Comparison of ENCODE assay signal across 10 cellular contexts in genomic region chr4:26028133-26028792, GRCh38.
DNase-seq lines count a peak whose midpoint lies in the region; TF ChIP-seq lines count a peak whose summit lies in the region.
"Had no signal": no experiment of that assay in that cellular context is flagged by ENCODE, and none has a peak within 500 bp of the region (broad histone marks: within the 10 kb centered on the region; RNA-seq: fewer than 3 reads in every experiment).

No MANE protein-coding gene starts in this region.

- H3K4me3 ChIP-seq in left ventricle myocardium inferior (peak overlapping the region; percentile 51), WERI-Rb-1 (ENCODE audit: low read depth, low read length) (no peak overlapping the region), stomach (no peak overlapping the region)

- H3K4me1 ChIP-seq in left ventricle myocardium inferior (peaks cover 18% of the 10 kb centered on the region), stomach (peaks cover 20 to 43% (median 32%) of the 10 kb centered on the region in 4 donors)

- WGBS in stomach, 5 donors, result 84 to 89% (median 85%) methylated on average over 22 of the region's 22 CpGs

- peaks cover 1% of the 10 kb centered on the region for H3K9me3 ChIP-seq in left ventricle myocardium inferior (replicated peaks)
- peaks cover 2% of the 10 kb centered on the region for H3K9me3 ChIP-seq in WERI-Rb-1 (ENCODE audit: severe bottlenecking)
- no peaks in the 10 kb centered on the region for H3K9me3 ChIP-seq in stomach

- no peaks in the 10 kb centered on the region for H3K36me3 ChIP-seq in left ventricle myocardium inferior
- no peaks in the 10 kb centered on the region for H3K36me3 ChIP-seq in WERI-Rb-1
- no peaks in the 10 kb centered on the region for H3K36me3 ChIP-seq in stomach
- H3K36me3 ChIP-seq: brain microvascular endothelial cell had no signal

- no peak overlapping the region for H3K27ac ChIP-seq in left ventricle myocardium inferior (replicated peaks)
- H3K27ac ChIP-seq in WERI-Rb-1, result peak overlapping the region; percentile 11; the same call in 1 of the 2 replicates
- peak overlapping the region in 3 of 5 donors; percentile 10 to 75 (median 58) for H3K27ac ChIP-seq in stomach
- H3K27ac ChIP-seq: brain microvascular endothelial cell had no signal

- DNase-seq in left ventricle myocardium inferior (no peak), cardiac septum (ENCODE audit: low spot score) (no peak), WERI-Rb-1 (no peak), iPS DF 19.7 (ENCODE audit: low read depth, low spot score) (peak; percentile 61), stomach (no peak), AML-193 (lab: John Stamatoyannopoulos, UW) (no peak), NCI-H2081 (lab: John Stamatoyannopoulos, UW) (no peak)
- DNase-seq in stimulated activated naive CD4-positive, alpha-beta T cell treated with Interleukin-2 at 50 U/mL for 16 hours (lab: John Stamatoyannopoulos, UW), result no peak
- DNase-seq: brain microvascular endothelial cell, DND-41 had no signal

- intact Hi-C loops in left ventricle myocardium inferior (cut with micrococcal nuclease), result loop anchor here (5.0 kb wide), 1 partner anchor 384 kb away; no protein-coding TSS in a partner anchor
- intact Hi-C loops in cardiac septum (cut with DNase I), result loop anchor here (5.0 to 10.0 kb wide), 2 partner anchors 297 to 384 kb away; partner anchors contain the start of gene RBPJ
- intact Hi-C loops in stomach (cut with DNase I; ENCODE audit: low total_unique reads), result no loop called here

- TF ChIP-seq EP300 in stomach (IDR thresholded peaks at IDR 0.05), result no peak

- no peak for TF ChIP-seq POLR2A in stomach (IDR thresholded peaks at IDR 0.05)

- TF ChIP-seq CTCF in left ventricle myocardium inferior (IDR thresholded peaks at IDR 0.05; ENCODE audit: borderline replicate concordance) (no peak), WERI-Rb-1 (IDR thresholded peaks at IDR 0.05; ENCODE audit: low read depth, low read length) (no peak), stomach (IDR thresholded peaks at IDR 0.05) (no peak)

- H3K27me3 ChIP-seq in left ventricle myocardium inferior (ENCODE audit: low read depth) (peaks cover 23% of the 10 kb centered on the region), WERI-Rb-1 (ENCODE audit: insufficient read depth, low read depth, severe bottlenecking) (no peaks in the 10 kb centered on the region), stomach (peaks cover 0 to 14% (median 0%) of the 10 kb centered on the region in 3 donors)
- H3K27me3 ChIP-seq: brain microvascular endothelial cell had no signal
